Comparison of ENCODE assay signal across 19 cellular contexts in genomic region chr1:235947989-235948388, GRCh38.
DNase-seq lines count a peak whose midpoint lies in the region; ATAC-seq, FAIRE-seq and TF ChIP-seq lines count a peak whose summit lies in the region.
"Had no signal": no experiment of that assay in that cellular context is flagged by ENCODE, and none has a peak within 500 bp of the region (broad histone marks: within the 10 kb centered on the region; RNA-seq: fewer than 3 reads in every experiment).

No MANE protein-coding gene starts in this region.

- no peaks in the 10 kb centered on the region for H3K9me3 Mint-ChIP-seq in stimulated activated memory B cell treated with anti-CD40 and anti-IgM and Interleukin-4, amounts not matched to agents 10 μg/mL and 1 μg/mL and 100 μg/mL, for 72 hours
- H3K9me3 Mint-ChIP-seq: CD4-positive, alpha-beta T cell had no signal

- peak in 1 of 2 donors; percentile 45 for TF ChIP-seq RAD21 in liver (IDR thresholded peaks at IDR 0.05)

- H3K9me3 ChIP-seq in liver (ENCODE audit: control insufficient read depth in 4 of 4, low read length in 3 of 4): no peaks in the 10 kb centered on the region

- H3K27ac ChIP-seq in liver (ENCODE audit: low read depth in 1 of 2, low read length in 2 of 2): no peak overlapping the region

- no peaks in the 10 kb centered on the region for H3K36me3 ChIP-seq in bronchial epithelial cell (ENCODE audit: control insufficient read depth, insufficient read depth, low read length)
- H3K36me3 ChIP-seq in liver (ENCODE audit: control insufficient read depth in 4 of 4, insufficient read depth in 3 of 4, low read depth in 1 of 4, low read length in 3 of 4): no peaks in the 10 kb centered on the region

- H3K4me1 ChIP-seq in liver (ENCODE audit: control insufficient read depth in 4 of 4, insufficient read depth in 4 of 4, low read length in 3 of 4): peaks cover 10 to 43% (median 21%) of the 10 kb centered on the region in 4 donors

- TF ChIP-seq CTCF in bronchial epithelial cell (IDR thresholded peaks at IDR 0.05; ENCODE audit: insufficient read depth, low read length, severe bottlenecking): no peak
- no peak for TF ChIP-seq CTCF in liver (IDR thresholded peaks at IDR 0.05; ENCODE audit: low read depth, low read length, missing input control)
- TF ChIP-seq CTCF in omental fat pad (IDR thresholded peaks at IDR 0.05): no peak

- FAIRE-seq in bronchial epithelial cell (lab: Jason Lieb, UNC): peak; percentile 7
- FAIRE-seq: H54 had no signal

- H3K36me3 Mint-ChIP-seq in stimulated activated memory B cell treated with anti-CD40 and anti-IgM and Interleukin-4, amounts not matched to agents 10 μg/mL and 1 μg/mL and 100 μg/mL, for 72 hours: no peaks in the 10 kb centered on the region

- WGBS in liver: 56% methylated on average over 7 of the region's 7 CpGs

- H3K4me1 Mint-ChIP-seq in stimulated activated memory B cell treated with anti-CD40 and anti-IgM and Interleukin-4, amounts not matched to agents 10 μg/mL and 1 μg/mL and 100 μg/mL, for 72 hours: peaks cover 77% of the 10 kb centered on the region

- H3K27ac Mint-ChIP-seq in stimulated activated memory B cell treated with anti-CD40 and anti-IgM and Interleukin-4, amounts not matched to agents 10 μg/mL and 1 μg/mL and 100 μg/mL, for 72 hours: peak overlapping the region; percentile 31
- H3K27ac Mint-ChIP-seq: CD4-positive, alpha-beta T cell had no signal

- ATAC-seq in stimulated activated memory B cell treated with anti-CD40 and anti-IgM and Interleukin-4, amounts not matched to agents 10 μg/mL and 1 μg/mL and 100 μg/mL, for 72 hours: no peak
- no peak for ATAC-seq in HG03460 (IDR thresholded peaks at IDR 0.05; ENCODE audit: unreplicated experiment)
- no peak for ATAC-seq in omental fat pad (ENCODE audit: low FRiP score)
- ATAC-seq in HG02642 (IDR thresholded peaks at IDR 0.05; ENCODE audit: poor library complexity, unreplicated experiment): no peak

- DNase-seq in HuH-7.5 (ENCODE audit: low spot score) (peak; percentile 51), bronchial epithelial cell (ENCODE audit: low read depth) (no peak), mucosa of gallbladder (ENCODE audit: low spot score) (no peak), omental fat pad (ENCODE audit: low spot score) (no peak)
- DNase-seq: ACHN; CD4-positive, alpha-beta T cell; DMS153; GDM1; KG1; NCI-H187; NCI-H2227 treated with DMSO at 0.1 percent for 48 hours; NCI-H510A treated with DMSO at 0.1 percent for 48 hours; NCI-H774; SHP77 treated with DMSO at 0.1 percent for 48 hours had no signal

- H3K4me3 Mint-ChIP-seq in stimulated activated memory B cell treated with anti-CD40 and anti-IgM and Interleukin-4, amounts not matched to agents 10 μg/mL and 1 μg/mL and 100 μg/mL, for 72 hours: no peak overlapping the region
- H3K4me3 Mint-ChIP-seq: CD4-positive, alpha-beta T cell had no signal

- H3K4me3 ChIP-seq in bronchial epithelial cell (ENCODE audit: low read depth, low read length) (no peak overlapping the region), liver (ENCODE audit: low read depth in 1 of 3, low read length in 3 of 3) (no peak overlapping the region)

- no peak overlapping the region for H3K9ac ChIP-seq in liver (ENCODE audit: low read depth in 1 of 2, low read length in 2 of 2)

- no peaks in the 10 kb centered on the region for H3K27me3 Mint-ChIP-seq in stimulated activated memory B cell treated with anti-CD40 and anti-IgM and Interleukin-4, amounts not matched to agents 10 μg/mL and 1 μg/mL and 100 μg/mL, for 72 hours
- H3K27me3 Mint-ChIP-seq: CD4-positive, alpha-beta T cell had no signal

- H3K27me3 ChIP-seq in bronchial epithelial cell (ENCODE audit: control insufficient read depth, insufficient read depth, low read length): no peaks in the 10 kb centered on the region
- H3K27me3 ChIP-seq in liver (ENCODE audit: control insufficient read depth in 4 of 4, insufficient read depth in 4 of 4, low read length in 3 of 4): no peaks in the 10 kb centered on the region

TF ChIP-seq in liver, 16 proteins besides CTCF, POLR2A, EP300 and RAD21:
- TF ChIP-seq HNF4A (conservative IDR thresholded peaks at IDR 0.05): peak; percentile 9 to 26
- no peak for TF ChIP-seq HNF4G (IDR thresholded peaks at IDR 0.05)
- TF ChIP-seq RXRA (IDR thresholded peaks at IDR 0.05): peak; percentile 30 to 40
